In genomic region chrX:150599226-150599625, GRCh38 we compare ENCODE assay signal across 2 cellular contexts.
TF ChIP-seq lines count a peak whose summit lies in the region.

No MANE protein-coding gene starts in this region.

TF ChIP-seq in GM12878, 131 proteins besides CTCF, POLR2A, EP300 and RAD21 (continued from another document):
- TF ChIP-seq POLR2AphosphoS2 (IDR thresholded peaks at IDR 0.05; ENCODE audit: low read depth, low read length) = no peak
- no peak for TF ChIP-seq ZZZ3 (IDR thresholded peaks at IDR 0.05; ENCODE audit: control insufficient read depth, insufficient read length, low read depth)
- no peak for TF ChIP-seq SIX5 (IDR thresholded peaks at IDR 0.05; ENCODE audit: low read depth, low read length, severe bottlenecking)
- TF ChIP-seq IRF3 (IDR thresholded peaks at IDR 0.05) = no peak
- no peak for TF ChIP-seq NBN (IDR thresholded peaks at IDR 0.05)
- no peak for TF ChIP-seq CREB1 (IDR thresholded peaks at IDR 0.05; ENCODE audit: low read depth)
- TF ChIP-seq ZNF24 (IDR thresholded peaks at IDR 0.05) = no peak
- TF ChIP-seq HDGF (IDR thresholded peaks at IDR 0.05) = no peak
- no peak for TF ChIP-seq ELK1 (IDR thresholded peaks at IDR 0.05; ENCODE audit: low read depth, low read length)
- TF ChIP-seq BCLAF1 (IDR thresholded peaks at IDR 0.05) = no peak

TF ChIP-seq in SK-N-SH treated with all-trans-retinoic acid at 6 μM for 48 hours, 23 proteins besides CTCF, POLR2A, EP300 and RAD21 (continued from another document):
- TF ChIP-seq PATZ1 (CRISPR knock-in tag; IDR thresholded peaks at IDR 0.05; ENCODE audit: borderline replicate concordance) (no peak), TOX (CRISPR knock-in tag; IDR thresholded peaks at IDR 0.05; ENCODE audit: borderline replicate concordance) (no peak), CSRNP3 (CRISPR knock-in tag; IDR thresholded peaks at IDR 0.05) (no peak), ZFP30 (CRISPR knock-in tag; IDR thresholded peaks at IDR 0.05) (no peak), POU6F1 (CRISPR knock-in tag; IDR thresholded peaks at IDR 0.05; ENCODE audit: borderline replicate concordance, low read depth) (no peak), TSHZ2 (CRISPR knock-in tag; IDR thresholded peaks at IDR 0.05) (no peak), ZNF8 (CRISPR knock-in tag; IDR thresholded peaks at IDR 0.05) (no peak), CSDC2 (CRISPR knock-in tag; IDR thresholded peaks at IDR 0.05) (no peak), ZNF70 (CRISPR knock-in tag; IDR thresholded peaks at IDR 0.05) (no peak), ZC3H10 (CRISPR knock-in tag; IDR thresholded peaks at IDR 0.05) (no peak), ARNTL (CRISPR knock-in tag; IDR thresholded peaks at IDR 0.05; ENCODE audit: borderline replicate concordance, low read depth) (no peak), TCF4 (CRISPR knock-in tag; IDR thresholded peaks at IDR 0.05; ENCODE audit: borderline replicate concordance) (no peak), RARB (CRISPR knock-in tag; IDR thresholded peaks at IDR 0.05) (no peak)
